Comparison of ENCODE assay signal across 1 cellular context in the genomic region with DNA sequence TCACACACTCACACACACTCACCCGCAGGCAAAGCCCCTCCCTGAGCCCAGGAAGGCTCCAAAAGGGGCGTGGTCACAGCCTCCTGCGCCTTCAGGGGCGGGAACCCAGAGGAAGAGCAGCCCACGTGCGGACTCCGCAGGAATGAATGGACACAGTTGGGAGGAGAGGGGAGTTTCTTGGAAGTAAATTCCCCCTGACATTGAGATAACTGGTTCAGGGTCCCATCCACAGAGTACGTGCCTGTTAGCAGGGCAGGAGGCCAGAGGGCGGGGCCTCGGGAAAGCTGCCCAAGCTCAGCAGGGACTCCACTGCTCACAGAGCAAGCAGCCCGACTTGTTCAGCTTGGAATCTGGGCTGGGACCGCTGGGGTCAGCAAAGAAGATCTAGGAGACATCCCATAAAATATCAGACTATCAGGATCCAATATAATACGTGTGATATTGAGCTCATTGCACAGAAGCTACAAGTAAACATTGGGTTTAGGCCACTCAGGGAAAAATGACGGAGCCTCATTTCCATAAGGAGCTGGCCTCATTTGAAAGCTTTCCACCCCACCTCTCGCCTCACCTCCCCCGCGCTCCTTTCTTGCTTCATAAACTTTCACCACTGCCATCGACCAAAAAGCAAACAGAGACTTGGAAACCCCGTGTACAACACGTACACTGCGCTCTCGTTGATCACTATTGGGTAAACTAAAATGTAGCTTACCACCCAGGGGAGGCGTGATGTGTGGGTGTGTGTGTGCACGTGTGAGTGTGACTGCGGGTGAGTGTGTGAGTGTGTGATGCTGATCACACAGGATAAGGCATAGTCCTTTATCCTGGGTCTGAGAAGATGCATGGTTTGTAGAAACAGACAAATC.
TF ChIP-seq lines count a peak whose summit lies in the region.

No MANE protein-coding gene starts in this region.

TF ChIP-seq in HepG2, 621 proteins besides CTCF, POLR2A, EP300 and RAD21 (continued from another document and continues in another):
- TF ChIP-seq, protein P1, sequence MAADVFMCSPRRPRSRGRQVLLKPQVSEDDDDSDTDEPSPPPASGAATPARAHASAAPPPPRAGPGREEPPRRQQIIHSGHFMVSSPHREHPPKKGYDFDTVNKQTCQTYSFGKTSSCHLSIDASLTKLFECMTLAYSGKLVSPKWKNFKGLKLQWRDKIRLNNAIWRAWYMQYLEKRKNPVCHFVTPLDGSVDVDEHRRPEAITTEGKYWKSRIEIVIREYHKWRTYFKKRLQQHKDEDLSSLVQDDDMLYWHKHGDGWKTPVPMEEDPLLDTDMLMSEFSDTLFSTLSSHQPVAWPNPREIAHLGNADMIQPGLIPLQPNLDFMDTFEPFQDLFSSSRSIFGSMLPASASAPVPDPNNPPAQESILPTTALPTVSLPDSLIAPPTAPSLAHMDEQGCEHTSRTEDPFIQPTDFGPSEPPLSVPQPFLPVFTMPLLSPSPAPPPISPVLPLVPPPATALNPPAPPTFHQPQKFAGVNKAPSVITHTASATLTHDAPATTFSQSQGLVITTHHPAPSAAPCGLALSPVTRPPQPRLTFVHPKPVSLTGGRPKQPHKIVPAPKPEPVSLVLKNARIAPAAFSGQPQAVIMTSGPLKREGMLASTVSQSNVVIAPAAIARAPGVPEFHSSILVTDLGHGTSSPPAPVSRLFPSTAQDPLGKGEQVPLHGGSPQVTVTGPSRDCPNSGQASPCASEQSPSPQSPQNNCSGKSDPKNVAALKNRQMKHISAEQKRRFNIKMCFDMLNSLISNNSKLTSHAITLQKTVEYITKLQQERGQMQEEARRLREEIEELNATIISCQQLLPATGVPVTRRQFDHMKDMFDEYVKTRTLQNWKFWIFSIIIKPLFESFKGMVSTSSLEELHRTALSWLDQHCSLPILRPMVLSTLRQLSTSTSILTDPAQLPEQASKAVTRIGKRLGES (CRISPR knock-in tag; IDR thresholded peaks at IDR 0.05; ENCODE audit: borderline replicate concordance), result no peak
- no peak for TF ChIP-seq JUN (CRISPR knock-in tag; IDR thresholded peaks at IDR 0.05)
- TF ChIP-seq HCFC1 (IDR thresholded peaks at IDR 0.05; ENCODE audit: low read depth, low read length), result no peak
- TF ChIP-seq FOSL1 (CRISPR knock-in tag; IDR thresholded peaks at IDR 0.05; ENCODE audit: borderline replicate concordance), result no peak
- no peak for TF ChIP-seq ZNF782 (CRISPR knock-in tag; IDR thresholded peaks at IDR 0.05; ENCODE audit: borderline replicate concordance)
- TF ChIP-seq, protein P2, sequence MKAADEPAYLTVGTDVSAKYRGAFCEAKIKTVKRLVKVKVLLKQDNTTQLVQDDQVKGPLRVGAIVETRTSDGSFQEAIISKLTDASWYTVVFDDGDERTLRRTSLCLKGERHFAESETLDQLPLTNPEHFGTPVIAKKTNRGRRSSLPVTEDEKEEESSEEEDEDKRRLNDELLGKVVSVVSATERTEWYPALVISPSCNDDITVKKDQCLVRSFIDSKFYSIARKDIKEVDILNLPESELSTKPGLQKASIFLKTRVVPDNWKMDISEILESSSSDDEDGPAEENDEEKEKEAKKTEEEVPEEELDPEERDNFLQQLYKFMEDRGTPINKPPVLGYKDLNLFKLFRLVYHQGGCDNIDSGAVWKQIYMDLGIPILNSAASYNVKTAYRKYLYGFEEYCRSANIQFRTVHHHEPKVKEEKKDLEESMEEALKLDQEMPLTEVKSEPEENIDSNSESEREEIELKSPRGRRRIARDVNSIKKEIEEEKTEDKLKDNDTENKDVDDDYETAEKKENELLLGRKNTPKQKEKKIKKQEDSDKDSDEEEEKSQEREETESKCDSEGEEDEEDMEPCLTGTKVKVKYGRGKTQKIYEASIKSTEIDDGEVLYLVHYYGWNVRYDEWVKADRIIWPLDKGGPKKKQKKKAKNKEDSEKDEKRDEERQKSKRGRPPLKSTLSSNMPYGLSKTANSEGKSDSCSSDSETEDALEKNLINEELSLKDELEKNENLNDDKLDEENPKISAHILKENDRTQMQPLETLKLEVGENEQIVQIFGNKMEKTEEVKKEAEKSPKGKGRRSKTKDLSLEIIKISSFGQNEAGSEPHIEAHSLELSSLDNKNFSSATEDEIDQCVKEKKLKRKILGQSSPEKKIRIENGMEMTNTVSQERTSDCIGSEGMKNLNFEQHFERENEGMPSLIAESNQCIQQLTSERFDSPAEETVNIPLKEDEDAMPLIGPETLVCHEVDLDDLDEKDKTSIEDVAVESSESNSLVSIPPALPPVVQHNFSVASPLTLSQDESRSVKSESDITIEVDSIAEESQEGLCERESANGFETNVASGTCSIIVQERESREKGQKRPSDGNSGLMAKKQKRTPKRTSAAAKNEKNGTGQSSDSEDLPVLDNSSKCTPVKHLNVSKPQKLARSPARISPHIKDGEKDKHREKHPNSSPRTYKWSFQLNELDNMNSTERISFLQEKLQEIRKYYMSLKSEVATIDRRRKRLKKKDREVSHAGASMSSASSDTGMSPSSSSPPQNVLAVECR (CRISPR knock-in tag; IDR thresholded peaks at IDR 0.05; ENCODE audit: borderline replicate concordance), result peak; percentile 57; the same call in 1 of the 2 replicates
- no peak for TF ChIP-seq ZNF850 (CRISPR knock-in tag; conservative IDR thresholded peaks at IDR 0.05)
- TF ChIP-seq RELA (CRISPR knock-in tag; IDR thresholded peaks at IDR 0.05), result no peak
- 0 out of 2 replicates have a peak, but pooled peaks have one; percentile 58 for TF ChIP-seq ZNF333 (CRISPR knock-in tag; IDR thresholded peaks at IDR 0.05; ENCODE audit: borderline replicate concordance)
- TF ChIP-seq POGZ (CRISPR knock-in tag; IDR thresholded peaks at IDR 0.05), result peak; percentile 85
- TF ChIP-seq SP5 (CRISPR knock-in tag; IDR thresholded peaks at IDR 0.05; ENCODE audit: borderline replicate concordance, low read depth), result peak; percentile 66
- no peak for TF ChIP-seq GPN1 (CRISPR knock-in tag; IDR thresholded peaks at IDR 0.05; ENCODE audit: borderline replicate concordance)
- no peak for TF ChIP-seq ZNF615 (CRISPR knock-in tag; IDR thresholded peaks at IDR 0.05; ENCODE audit: borderline replicate concordance)
- no peak for TF ChIP-seq FIP1L1 (IDR thresholded peaks at IDR 0.05; ENCODE audit: borderline replicate concordance, insufficient read depth, low read depth, low read length)
- no peak for TF ChIP-seq MBNL3 (CRISPR knock-in tag; conservative IDR thresholded peaks at IDR 0.05)
- TF ChIP-seq NFATC3 (CRISPR knock-in tag; IDR thresholded peaks at IDR 0.05), result no peak
- peak; percentile 65 for TF ChIP-seq SAFB2 (CRISPR knock-in tag; IDR thresholded peaks at IDR 0.05; ENCODE audit: borderline replicate concordance, low read depth)
- TF ChIP-seq, protein P3, sequence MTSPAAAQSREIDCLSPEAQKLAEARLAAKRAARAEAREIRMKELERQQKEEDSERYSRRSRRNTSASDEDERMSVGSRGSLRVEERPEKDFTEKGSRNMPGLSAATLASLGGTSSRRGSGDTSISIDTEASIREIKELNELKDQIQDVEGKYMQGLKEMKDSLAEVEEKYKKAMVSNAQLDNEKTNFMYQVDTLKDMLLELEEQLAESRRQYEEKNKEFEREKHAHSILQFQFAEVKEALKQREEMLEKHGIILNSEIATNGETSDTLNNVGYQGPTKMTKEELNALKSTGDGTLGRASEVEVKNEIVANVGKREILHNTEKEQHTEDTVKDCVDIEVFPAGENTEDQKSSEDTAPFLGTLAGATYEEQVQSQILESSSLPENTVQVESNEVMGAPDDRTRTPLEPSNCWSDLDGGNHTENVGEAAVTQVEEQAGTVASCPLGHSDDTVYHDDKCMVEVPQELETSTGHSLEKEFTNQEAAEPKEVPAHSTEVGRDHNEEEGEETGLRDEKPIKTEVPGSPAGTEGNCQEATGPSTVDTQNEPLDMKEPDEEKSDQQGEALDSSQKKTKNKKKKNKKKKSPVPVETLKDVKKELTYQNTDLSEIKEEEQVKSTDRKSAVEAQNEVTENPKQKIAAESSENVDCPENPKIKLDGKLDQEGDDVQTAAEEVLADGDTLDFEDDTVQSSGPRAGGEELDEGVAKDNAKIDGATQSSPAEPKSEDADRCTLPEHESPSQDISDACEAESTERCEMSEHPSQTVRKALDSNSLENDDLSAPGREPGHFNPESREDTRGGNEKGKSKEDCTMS (CRISPR knock-in tag; conservative IDR thresholded peaks at IDR 0.05), result no peak
- TF ChIP-seq, protein P4, sequence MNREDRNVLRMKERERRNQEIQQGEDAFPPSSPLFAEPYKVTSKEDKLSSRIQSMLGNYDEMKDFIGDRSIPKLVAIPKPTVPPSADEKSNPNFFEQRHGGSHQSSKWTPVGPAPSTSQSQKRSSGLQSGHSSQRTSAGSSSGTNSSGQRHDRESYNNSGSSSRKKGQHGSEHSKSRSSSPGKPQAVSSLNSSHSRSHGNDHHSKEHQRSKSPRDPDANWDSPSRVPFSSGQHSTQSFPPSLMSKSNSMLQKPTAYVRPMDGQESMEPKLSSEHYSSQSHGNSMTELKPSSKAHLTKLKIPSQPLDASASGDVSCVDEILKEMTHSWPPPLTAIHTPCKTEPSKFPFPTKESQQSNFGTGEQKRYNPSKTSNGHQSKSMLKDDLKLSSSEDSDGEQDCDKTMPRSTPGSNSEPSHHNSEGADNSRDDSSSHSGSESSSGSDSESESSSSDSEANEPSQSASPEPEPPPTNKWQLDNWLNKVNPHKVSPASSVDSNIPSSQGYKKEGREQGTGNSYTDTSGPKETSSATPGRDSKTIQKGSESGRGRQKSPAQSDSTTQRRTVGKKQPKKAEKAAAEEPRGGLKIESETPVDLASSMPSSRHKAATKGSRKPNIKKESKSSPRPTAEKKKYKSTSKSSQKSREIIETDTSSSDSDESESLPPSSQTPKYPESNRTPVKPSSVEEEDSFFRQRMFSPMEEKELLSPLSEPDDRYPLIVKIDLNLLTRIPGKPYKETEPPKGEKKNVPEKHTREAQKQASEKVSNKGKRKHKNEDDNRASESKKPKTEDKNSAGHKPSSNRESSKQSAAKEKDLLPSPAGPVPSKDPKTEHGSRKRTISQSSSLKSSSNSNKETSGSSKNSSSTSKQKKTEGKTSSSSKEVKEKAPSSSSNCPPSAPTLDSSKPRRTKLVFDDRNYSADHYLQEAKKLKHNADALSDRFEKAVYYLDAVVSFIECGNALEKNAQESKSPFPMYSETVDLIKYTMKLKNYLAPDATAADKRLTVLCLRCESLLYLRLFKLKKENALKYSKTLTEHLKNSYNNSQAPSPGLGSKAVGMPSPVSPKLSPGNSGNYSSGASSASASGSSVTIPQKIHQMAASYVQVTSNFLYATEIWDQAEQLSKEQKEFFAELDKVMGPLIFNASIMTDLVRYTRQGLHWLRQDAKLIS (CRISPR knock-in tag; IDR thresholded peaks at IDR 0.05), result no peak
- TF ChIP-seq MLLT10 (CRISPR knock-in tag; IDR thresholded peaks at IDR 0.05), result no peak
- no peak for TF ChIP-seq NR2C2 (CRISPR knock-in tag; IDR thresholded peaks at IDR 0.05; ENCODE audit: borderline replicate concordance)
- TF ChIP-seq ARID2 (CRISPR knock-in tag; IDR thresholded peaks at IDR 0.05; ENCODE audit: borderline replicate concordance), result 0 out of 2 replicates have a peak, but pooled peaks have one; percentile 54
- no peak; the same call in 1 of the 2 replicates for TF ChIP-seq REL (CRISPR knock-in tag; conservative IDR thresholded peaks at IDR 0.05)
- TF ChIP-seq, protein P5, sequence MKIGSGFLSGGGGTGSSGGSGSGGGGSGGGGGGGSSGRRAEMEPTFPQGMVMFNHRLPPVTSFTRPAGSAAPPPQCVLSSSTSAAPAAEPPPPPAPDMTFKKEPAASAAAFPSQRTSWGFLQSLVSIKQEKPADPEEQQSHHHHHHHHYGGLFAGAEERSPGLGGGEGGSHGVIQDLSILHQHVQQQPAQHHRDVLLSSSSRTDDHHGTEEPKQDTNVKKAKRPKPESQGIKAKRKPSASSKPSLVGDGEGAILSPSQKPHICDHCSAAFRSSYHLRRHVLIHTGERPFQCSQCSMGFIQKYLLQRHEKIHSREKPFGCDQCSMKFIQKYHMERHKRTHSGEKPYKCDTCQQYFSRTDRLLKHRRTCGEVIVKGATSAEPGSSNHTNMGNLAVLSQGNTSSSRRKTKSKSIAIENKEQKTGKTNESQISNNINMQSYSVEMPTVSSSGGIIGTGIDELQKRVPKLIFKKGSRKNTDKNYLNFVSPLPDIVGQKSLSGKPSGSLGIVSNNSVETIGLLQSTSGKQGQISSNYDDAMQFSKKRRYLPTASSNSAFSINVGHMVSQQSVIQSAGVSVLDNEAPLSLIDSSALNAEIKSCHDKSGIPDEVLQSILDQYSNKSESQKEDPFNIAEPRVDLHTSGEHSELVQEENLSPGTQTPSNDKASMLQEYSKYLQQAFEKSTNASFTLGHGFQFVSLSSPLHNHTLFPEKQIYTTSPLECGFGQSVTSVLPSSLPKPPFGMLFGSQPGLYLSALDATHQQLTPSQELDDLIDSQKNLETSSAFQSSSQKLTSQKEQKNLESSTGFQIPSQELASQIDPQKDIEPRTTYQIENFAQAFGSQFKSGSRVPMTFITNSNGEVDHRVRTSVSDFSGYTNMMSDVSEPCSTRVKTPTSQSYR (CRISPR knock-in tag; IDR thresholded peaks at IDR 0.05; ENCODE audit: borderline replicate concordance), result peak; percentile 69; the same call in 1 of the 2 replicates
- TF ChIP-seq ZFP41 (CRISPR knock-in tag; IDR thresholded peaks at IDR 0.05; ENCODE audit: borderline replicate concordance), result no peak
- no peak for TF ChIP-seq MED13 (CRISPR knock-in tag; IDR thresholded peaks at IDR 0.05)
- no peak for TF ChIP-seq HNF4G (IDR thresholded peaks at IDR 0.05; ENCODE audit: borderline replicate concordance, low read depth, low read length)
- no peak for TF ChIP-seq HNF4G (CRISPR knock-in tag; IDR thresholded peaks at IDR 0.05; ENCODE audit: borderline replicate concordance, low read depth)
- TF ChIP-seq ZNF510 (CRISPR knock-in tag; IDR thresholded peaks at IDR 0.05; ENCODE audit: low read depth), result no peak
- no peak for TF ChIP-seq PRPF4 (IDR thresholded peaks at IDR 0.05; ENCODE audit: low read depth, low read length, poor library complexity, severe bottlenecking)
- 0 out of 2 replicates have a peak, but pooled peaks have one; percentile 56 for TF ChIP-seq CCDC6 (CRISPR knock-in tag; IDR thresholded peaks at IDR 0.05)
- TF ChIP-seq, protein P6, sequence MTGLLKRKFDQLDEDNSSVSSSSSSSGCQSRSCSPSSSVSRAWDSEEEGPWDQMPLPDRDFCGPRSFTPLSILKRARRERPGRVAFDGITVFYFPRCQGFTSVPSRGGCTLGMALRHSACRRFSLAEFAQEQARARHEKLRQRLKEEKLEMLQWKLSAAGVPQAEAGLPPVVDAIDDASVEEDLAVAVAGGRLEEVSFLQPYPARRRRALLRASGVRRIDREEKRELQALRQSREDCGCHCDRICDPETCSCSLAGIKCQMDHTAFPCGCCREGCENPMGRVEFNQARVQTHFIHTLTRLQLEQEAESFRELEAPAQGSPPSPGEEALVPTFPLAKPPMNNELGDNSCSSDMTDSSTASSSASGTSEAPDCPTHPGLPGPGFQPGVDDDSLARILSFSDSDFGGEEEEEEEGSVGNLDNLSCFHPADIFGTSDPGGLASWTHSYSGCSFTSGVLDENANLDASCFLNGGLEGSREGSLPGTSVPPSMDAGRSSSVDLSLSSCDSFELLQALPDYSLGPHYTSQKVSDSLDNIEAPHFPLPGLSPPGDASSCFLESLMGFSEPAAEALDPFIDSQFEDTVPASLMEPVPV (CRISPR knock-in tag; IDR thresholded peaks at IDR 0.05), result peak; percentile 49
- TF ChIP-seq KDM2A (CRISPR knock-in tag; IDR thresholded peaks at IDR 0.05; ENCODE audit: borderline replicate concordance, low read depth), result peak; percentile 49; the same call in 1 of the 2 replicates
- TF ChIP-seq ZFP1 (CRISPR knock-in tag; IDR thresholded peaks at IDR 0.05), result no peak
- no peak for TF ChIP-seq ZBTB14 (CRISPR knock-in tag; IDR thresholded peaks at IDR 0.05)
